7 cellular contexts compared by ENCODE assay signal in genomic region chr19:36140289-36141038, GRCh38. TPM values are rescaled to one million over a fixed set of nuclear protein-coding genes. Genes with fewer than 3 reads are reported as not detected.
DNase-seq lines count a peak whose midpoint lies in the region; ATAC-seq and TF ChIP-seq lines count a peak whose summit lies in the region.

No MANE protein-coding gene starts in this region.

- no peak for DNase-seq in GM12864 (ENCODE audit: low read depth)
- DNase-seq in NCI-H82 treated with DMSO at 0.1 percent for 48 hours (lab: John Stamatoyannopoulos, UW; ENCODE audit: unreplicated experiment), result peak; percentile 58
- DNase-seq in activated T-cell treated with anti-CD3 and anti-CD28 coated beads, Interleukin-2, amount 50 U/mL, for 72 hours, result peak; percentile 45 to 46
- DNase-seq in fibroblast of the aortic adventitia (ENCODE audit: low read depth), result peak; percentile 42
- no peak for DNase-seq in natural killer cell treated with Interleukin-12 subunit alpha and Interleukin-12 subunit beta and Interleukin-15 and Interleukin-18, amount 100 ng/mL, for 72 hours (ENCODE audit: low spot score)
- peak in 1 of 2 donors; percentile 56 for DNase-seq in upper lobe of left lung

- H3K4me1 Mint-ChIP-seq in activated T-cell treated with anti-CD3 and anti-CD28 coated beads, Interleukin-2, amount 50 U/mL, for 72 hours (ENCODE audit: low read depth), result peaks cover 28% of the 10 kb centered on the region
- peaks cover 15 to 16% of the 10 kb centered on the region in 2 donors for H3K4me1 Mint-ChIP-seq in natural killer cell treated with Interleukin-12 subunit alpha and Interleukin-12 subunit beta and Interleukin-15 and Interleukin-18, amount 100 ng/mL, for 72 hours (ENCODE audit: low read depth in 2 of 2)

- H3K27ac ChIP-seq in upper lobe of left lung, result peak overlapping the region; percentile 96 to 100 (median 98)

- peaks cover 13 to 14% of the 10 kb centered on the region in 2 donors for H3K36me3 Mint-ChIP-seq in activated T-cell treated with anti-CD3 and anti-CD28 coated beads, Interleukin-2, amount 50 U/mL, for 72 hours (ENCODE audit: insufficient read depth in 2 of 2)
- H3K36me3 Mint-ChIP-seq in natural killer cell treated with Interleukin-12 subunit alpha and Interleukin-12 subunit beta and Interleukin-15 and Interleukin-18, amount 100 ng/mL, for 72 hours, result peaks cover 7% of the 10 kb centered on the region

- no peaks in the 10 kb centered on the region for H3K27me3 ChIP-seq in upper lobe of left lung

- no peaks in the 10 kb centered on the region for H3K9me3 Mint-ChIP-seq in activated T-cell treated with anti-CD3 and anti-CD28 coated beads, Interleukin-2, amount 50 U/mL, for 72 hours
- H3K9me3 Mint-ChIP-seq in natural killer cell treated with Interleukin-12 subunit alpha and Interleukin-12 subunit beta and Interleukin-15 and Interleukin-18, amount 100 ng/mL, for 72 hours, result no peaks in the 10 kb centered on the region

- ATAC-seq in HG03280 (IDR thresholded peaks at IDR 0.05; ENCODE audit: unreplicated experiment), result peak; percentile 9
- peak; percentile 27 to 36 for ATAC-seq in activated T-cell treated with anti-CD3 and anti-CD28 coated beads, Interleukin-2, amount 50 U/mL, for 72 hours (replicated peaks in 1 of 2)
- ATAC-seq in natural killer cell treated with Interleukin-12 subunit alpha and Interleukin-12 subunit beta and Interleukin-15 and Interleukin-18, amount 100 ng/mL, for 72 hours, result peak; percentile 12 to 17
- ATAC-seq in upper lobe of left lung (ENCODE audit: low FRiP score in 2 of 2), result peak; percentile 11 to 41

- peak overlapping the region; percentile 89 to 97 for H3K4me3 Mint-ChIP-seq in activated T-cell treated with anti-CD3 and anti-CD28 coated beads, Interleukin-2, amount 50 U/mL, for 72 hours
- peak overlapping the region; percentile 91 for H3K4me3 Mint-ChIP-seq in natural killer cell treated with Interleukin-12 subunit alpha and Interleukin-12 subunit beta and Interleukin-15 and Interleukin-18, amount 100 ng/mL, for 72 hours

- H3K9me3 ChIP-seq in upper lobe of left lung, result no peaks in the 10 kb centered on the region

- WGBS in upper lobe of left lung, 2 donors, result 0 to 1% methylated on average over 9 to 30 of the region's 32 CpGs

- no peak for TF ChIP-seq EP300 in upper lobe of left lung (IDR thresholded peaks at IDR 0.05)

- peaks cover 15 to 36% (median 25%) of the 10 kb centered on the region in 4 donors for H3K4me1 ChIP-seq in upper lobe of left lung

- TF ChIP-seq POLR2A in upper lobe of left lung (IDR thresholded peaks at IDR 0.05), result peak in 1 of 4 donors; percentile 37

- H3K36me3 ChIP-seq in upper lobe of left lung, result peaks cover 19 to 36% (median 29%) of the 10 kb centered on the region in 4 donors

- no peak for TF ChIP-seq CTCF in GM12864 (IDR thresholded peaks at IDR 0.05; ENCODE audit: low read depth, low read length, missing control alignments)
- no peak for TF ChIP-seq CTCF in fibroblast of the aortic adventitia (IDR thresholded peaks at IDR 0.05; ENCODE audit: insufficient read depth, low read length)
- no peak for TF ChIP-seq CTCF in upper lobe of left lung (IDR thresholded peaks at IDR 0.05)

- peak overlapping the region; percentile 94 for H3K27ac Mint-ChIP-seq in activated T-cell treated with anti-CD3 and anti-CD28 coated beads, Interleukin-2, amount 50 U/mL, for 72 hours
- H3K27ac Mint-ChIP-seq in natural killer cell treated with Interleukin-12 subunit alpha and Interleukin-12 subunit beta and Interleukin-15 and Interleukin-18, amount 100 ng/mL, for 72 hours, result peak overlapping the region; percentile 94 to 97

- H3K4me3 ChIP-seq in GM12864 (ENCODE audit: low read depth, low read length) (peak overlapping the region; percentile 87), fibroblast of the aortic adventitia (ENCODE audit: low read depth, low read length) (peak overlapping the region; percentile 94), upper lobe of left lung (peak overlapping the region; percentile 59 to 93 (median 80))

- no peaks in the 10 kb centered on the region for H3K27me3 Mint-ChIP-seq in activated T-cell treated with anti-CD3 and anti-CD28 coated beads, Interleukin-2, amount 50 U/mL, for 72 hours (ENCODE audit: low read depth)
- peaks cover 0 to 3% of the 10 kb centered on the region in 2 donors for H3K27me3 Mint-ChIP-seq in natural killer cell treated with Interleukin-12 subunit alpha and Interleukin-12 subunit beta and Interleukin-15 and Interleukin-18, amount 100 ng/mL, for 72 hours

RNA-seq across cellular contexts. Expression of gene CAPNS1, which starts 0.6 kb away (rescaled TPM):
- total RNA-seq in activated T-cell treated with anti-CD3 and anti-CD28 coated beads, Interleukin-2, amount 50 U/mL, for 72 hours, result 100 to 1,000 TPM; 361 to 382 TPM
- total RNA-seq in fibroblast of the aortic adventitia (ENCODE audit: low replicate concordance), result 55.1 and 398 TPM in 2 replicates
- total RNA-seq in natural killer cell treated with Interleukin-12 subunit alpha and Interleukin-12 subunit beta and Interleukin-15 and Interleukin-18, amount 100 ng/mL, for 72 hours, result 100 to 1,000 TPM; 175 to 437 TPM
- total RNA-seq in upper lobe of left lung, result 100 to 1,000 TPM; 144 to 746 (median 340) TPM

RNA-seq across cellular contexts. Expression of gene COX7A1, which starts 11.8 kb away (rescaled TPM):
- not detected for total RNA-seq in activated T-cell treated with anti-CD3 and anti-CD28 coated beads, Interleukin-2, amount 50 U/mL, for 72 hours
- total RNA-seq in fibroblast of the aortic adventitia (ENCODE audit: low replicate concordance), result 5.4 and 17.0 TPM in 2 replicates
- not detected for total RNA-seq in natural killer cell treated with Interleukin-12 subunit alpha and Interleukin-12 subunit beta and Interleukin-15 and Interleukin-18, amount 100 ng/mL, for 72 hours
- total RNA-seq in upper lobe of left lung, result 10 to 100 TPM in 5 of 6 donors, not detected in 1; 12.4 to 95.1 (median 24.0) TPM

RNA-seq across cellular contexts. Expression of gene TBCB, which starts 25.2 kb away (rescaled TPM):
- total RNA-seq in activated T-cell treated with anti-CD3 and anti-CD28 coated beads, Interleukin-2, amount 50 U/mL, for 72 hours, result 10 to 100 TPM; 86.2 to 86.8 TPM
- total RNA-seq in fibroblast of the aortic adventitia (ENCODE audit: low replicate concordance), result 83.6 and 164 TPM in 2 replicates
- 100 to 1,000 TPM; 130 to 141 TPM for total RNA-seq in natural killer cell treated with Interleukin-12 subunit alpha and Interleukin-12 subunit beta and Interleukin-15 and Interleukin-18, amount 100 ng/mL, for 72 hours
- total RNA-seq in upper lobe of left lung, result 100 to 1,000 TPM in 4 of 6 donors, 10 to 100 TPM in 2; 31.4 to 151 (median 109) TPM

RNA-seq across cellular contexts. Expression of gene POLR2I, which starts 25.8 kb away (rescaled TPM):
- 10 to 100 TPM; 38.6 to 55.0 TPM for total RNA-seq in activated T-cell treated with anti-CD3 and anti-CD28 coated beads, Interleukin-2, amount 50 U/mL, for 72 hours
- total RNA-seq in fibroblast of the aortic adventitia (ENCODE audit: low replicate concordance) (33.2 and 37.9 TPM in 2 replicates), upper lobe of left lung (10 to 100 TPM; 36.2 to 81.7 (median 53.7) TPM)
- 10 to 100 TPM; 40.7 to 42.4 TPM for total RNA-seq in natural killer cell treated with Interleukin-12 subunit alpha and Interleukin-12 subunit beta and Interleukin-15 and Interleukin-18, amount 100 ng/mL, for 72 hours

RNA-seq across cellular contexts. Expression of gene OVOL3, which starts 29.5 kb away (rescaled TPM):
- under 1 TPM in 1 of 2 donors, not detected in 1; 0.39 TPM for total RNA-seq in activated T-cell treated with anti-CD3 and anti-CD28 coated beads, Interleukin-2, amount 50 U/mL, for 72 hours
- not detected in 2 replicates for total RNA-seq in fibroblast of the aortic adventitia (ENCODE audit: low replicate concordance)
- not detected for total RNA-seq in natural killer cell treated with Interleukin-12 subunit alpha and Interleukin-12 subunit beta and Interleukin-15 and Interleukin-18, amount 100 ng/mL, for 72 hours
- total RNA-seq in upper lobe of left lung, result not detected

Comparison
In these comparisons a context has a peak if more than half of its experiments do, and no peak if none do; other contexts are left out.
1. DNase-seq: peak in NCI-H82 treated with DMSO at 0.1 percent for 48 hours (single experiment), activated T-cell treated with anti-CD3 and anti-CD28 coated beads, Interleukin-2, amount 50 U/mL, for 72 hours (2 of 2) and fibroblast of the aortic adventitia (single experiment); none in GM12864 (single experiment) and natural killer cell treated with Interleukin-12 subunit alpha and Interleukin-12 subunit beta and Interleukin-15 and Interleukin-18, amount 100 ng/mL, for 72 hours (single experiment).
2. Peak in every context shown above with its lines, with median percentiles within 50 percentile points of each other: H3K4me3 ChIP-seq and ATAC-seq.